Comparison of ENCODE assay signal across 2 cellular contexts in genomic region chr18:11749305-11749704, GRCh38.
TF ChIP-seq lines count a peak whose summit lies in the region.

No MANE protein-coding gene starts in this region.

TF ChIP-seq in HepG2, 621 proteins besides CTCF, POLR2A, EP300 and RAD21:
- TF ChIP-seq ATF7 (IDR thresholded peaks at IDR 0.05) (peak; percentile 97), ATF7 (CRISPR knock-in tag; IDR thresholded peaks at IDR 0.05) (no peak), CREB1 (IDR thresholded peaks at IDR 0.05) (peak; percentile 95), CREB1 (CRISPR knock-in tag; IDR thresholded peaks at IDR 0.05) (no peak), TOPORS (CRISPR knock-in tag; IDR thresholded peaks at IDR 0.05) (no peak), NCOA5 (CRISPR knock-in tag; IDR thresholded peaks at IDR 0.05) (no peak)

TF ChIP-seq in K562, 482 proteins besides CTCF, POLR2A, EP300 and RAD21:
- TF ChIP-seq ZNF57 (CRISPR knock-in tag; IDR thresholded peaks at IDR 0.05) = no peak
- TF ChIP-seq ATF7 (IDR thresholded peaks at IDR 0.05) = peak; percentile 61; the same call in 1 of the 2 replicates
- no peak for TF ChIP-seq ATF1 (CRISPR knock-in tag; IDR thresholded peaks at IDR 0.05)
- TF ChIP-seq ATF1 (tag; IDR thresholded peaks at IDR 0.05) = peak; percentile 50
- no peak for TF ChIP-seq MCM3 (IDR thresholded peaks at IDR 0.05)
- TF ChIP-seq YBX1 (IDR thresholded peaks at IDR 0.05) = no peak
- TF ChIP-seq ZNF280B (CRISPR knock-in tag; IDR thresholded peaks at IDR 0.05) = no peak
- peak; percentile 63 for TF ChIP-seq ATF3 (IDR thresholded peaks at IDR 0.05)
- no peak for TF ChIP-seq ATF3 (CRISPR knock-in tag; conservative IDR thresholded peaks at IDR 0.05)
- no peak for TF ChIP-seq POLR2H (tag; IDR thresholded peaks at IDR 0.05; ENCODE audit: low read depth)
